In the genomic region with DNA sequence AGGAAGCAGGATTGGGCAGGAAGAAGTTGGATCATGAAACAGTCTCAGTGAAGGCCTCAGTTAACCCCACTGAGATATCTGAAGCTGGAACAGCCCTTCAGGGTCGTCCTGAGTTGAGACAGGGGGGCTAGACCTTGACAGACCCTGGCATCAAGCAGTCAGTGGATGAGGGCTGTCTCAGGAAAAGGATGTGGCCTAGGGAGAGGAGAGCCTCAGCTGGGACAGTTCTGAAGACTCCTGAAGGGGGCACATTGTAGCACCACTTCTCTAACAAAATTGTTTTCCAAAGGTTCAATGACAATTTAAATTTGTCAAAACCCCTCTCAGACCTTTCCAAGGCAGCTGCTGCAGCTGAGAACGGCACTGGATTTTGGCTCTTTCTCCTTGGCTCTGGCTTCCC, we compare ENCODE assay signal across 32 cellular contexts.
"Had no signal": no experiment of that assay in that cellular context is flagged by ENCODE, and none has a peak within 500 bp of the region (broad histone marks: within the 10 kb centered on the region; RNA-seq: fewer than 3 reads in every experiment).

No MANE protein-coding gene starts in this region.

- H3K36me3 ChIP-seq: adrenal gland, breast epithelium, MG63, WERI-Rb-1 had no signal

- H3K9me3 ChIP-seq: adrenal gland, body of pancreas, breast epithelium, MG63 had no signal

- H3K36me3 Mint-ChIP-seq: activated CD4-positive, alpha-beta memory T cell treated with anti-CD3 and anti-CD28 coated beads for 36 hours; activated naive CD4-positive, alpha-beta T cell treated with anti-CD3 and anti-CD28 coated beads, Interleukin-2, amount 50 U/mL, for 72 hours had no signal

- ATAC-seq: activated naive CD4-positive, alpha-beta T cell treated with anti-CD3 and anti-CD28 coated beads, Interleukin-2, amount 50 U/mL, for 72 hours; activated T-cell treated with anti-CD3 and anti-CD28 coated beads, Interleukin-2, amount 50 U/mL, for 4 hours; body of pancreas had no signal

- H3K4me3 ChIP-seq: adrenal gland, body of pancreas, breast epithelium, MG63 had no signal

- H3K9me3 Mint-ChIP-seq: activated naive CD4-positive, alpha-beta T cell treated with anti-CD3 and anti-CD28 coated beads, Interleukin-2, amount 50 U/mL, for 72 hours; activated T-cell treated with anti-CD3 and anti-CD28 coated beads, Interleukin-2, amount 50 U/mL, for 4 hours had no signal

- H3K4me3 Mint-ChIP-seq: activated CD4-positive, alpha-beta memory T cell treated with anti-CD3 and anti-CD28 coated beads for 36 hours; activated naive CD4-positive, alpha-beta T cell treated with anti-CD3 and anti-CD28 coated beads for 36 hours; activated T-cell treated with anti-CD3 and anti-CD28 coated beads, Interleukin-2, amount 50 U/mL, for 4 hours; activated T-helper 1 cell treated with anti-CD3 and anti-CD28 coated beads, Interleukin-12 subunit alpha, Interleukin-12 subunit beta, Interleukin-2, Interleukin-4 antibody, amounts not matched to agents 30 ng/mL and 10 ng/mL and 1 ng/mL, durations not matched to agents 14 hours and 24 hours and 36 hours had no signal

- DNase-seq: activated CD4-positive, alpha-beta memory T cell treated with anti-CD3 and anti-CD28 coated beads for 36 hours; activated CD4-positive, alpha-beta T cell treated with anti-CD3 and anti-CD28 coated beads, Interleukin-2, amount 50 U/mL, for 1 hour; activated CD8-positive, alpha-beta memory T cell treated with anti-CD3 and anti-CD28 coated beads, Interleukin-2, amount 50 U/mL, for 4 hours; activated gamma-delta T cell treated with Interleukin-2 at 50 U/mL for 16 hours; activated naive CD4-positive, alpha-beta T cell treated with anti-CD3 and anti-CD28 coated beads for 36 hours; activated T-cell treated with anti-CD3 and anti-CD28 coated beads for 4 hours; activated T-cell treated with anti-CD3 and anti-CD28 coated beads, Interleukin-2, amount 50 U/mL, for 4 hours; adrenal gland; body of pancreas; Kasumi-1; KG1; MG63; NCI-H1048; NCI-H1105 treated with DMSO at 0.1 percent for 48 hours; NCI-H1436; NCI-H1694; NCI-H1930; NCI-H2081 treated with DMSO at 0.1 percent for 48 hours; NCI-H226; NCI-H446 treated with DMSO at 0.1 percent for 48 hours; NCI-H524; NCI-H69; NK-92 treated with Interleukin-12 subunit alpha and Interleukin-12 subunit beta, amount 100 ng/mL, for 24 hours; Right ventricle myocardium superior; SW 1271; T-helper 1 cell; T-helper 2 cell; T-helper 9 cell; WERI-Rb-1 had no signal

- H3K27me3 ChIP-seq: adrenal gland, body of pancreas, breast epithelium, MG63 had no signal

- H3K27ac Mint-ChIP-seq: activated CD4-positive, alpha-beta memory T cell treated with anti-CD3 and anti-CD28 coated beads for 36 hours; activated naive CD4-positive, alpha-beta T cell treated with anti-CD3 and anti-CD28 coated beads for 36 hours; activated naive CD4-positive, alpha-beta T cell treated with anti-CD3 and anti-CD28 coated beads, Interleukin-2, amount 50 U/mL, for 72 hours; activated T-helper 1 cell treated with anti-CD3 and anti-CD28 coated beads, Interleukin-12 subunit alpha, Interleukin-12 subunit beta, Interleukin-2, Interleukin-4 antibody, amounts not matched to agents 30 ng/mL and 10 ng/mL and 1 ng/mL, durations not matched to agents 14 hours and 24 hours and 36 hours had no signal

- H3K4me1 ChIP-seq: adrenal gland, body of pancreas, breast epithelium had no signal

- H3K27ac ChIP-seq: adrenal gland, body of pancreas, breast epithelium, WERI-Rb-1 had no signal

- H3K27me3 Mint-ChIP-seq: activated CD4-positive, alpha-beta memory T cell treated with anti-CD3 and anti-CD28 coated beads for 36 hours had no signal
